In the genomic region with DNA sequence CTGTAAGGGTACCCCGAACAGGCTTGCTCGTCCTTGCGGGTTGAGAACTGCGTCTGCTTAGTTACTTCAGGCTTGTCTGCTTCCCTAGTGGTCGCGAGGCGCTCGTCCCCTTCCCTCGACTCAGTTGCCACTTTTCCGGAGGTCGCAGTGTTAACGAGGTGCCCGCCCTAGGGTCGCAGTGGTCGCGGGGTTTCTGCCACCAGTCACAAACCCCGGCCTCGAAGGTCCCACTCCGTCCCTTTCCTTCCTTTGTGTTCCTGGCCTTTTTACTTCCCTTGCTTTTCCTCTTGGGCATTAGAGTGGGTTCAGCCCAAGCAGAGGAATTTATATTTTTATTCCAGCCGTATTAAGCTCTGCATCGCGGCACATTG, we compare ENCODE assay signal across 8 cellular contexts. TPM values are rescaled to one million over a fixed set of nuclear protein-coding genes. Genes with fewer than 3 reads are reported as not detected.
DNase-seq lines count a peak whose midpoint lies in the region; ATAC-seq, FAIRE-seq and TF ChIP-seq lines count a peak whose summit lies in the region.

No MANE protein-coding gene starts in this region.

- no peak for TF ChIP-seq CTCF in fibroblast of the aortic adventitia (IDR thresholded peaks at IDR 0.05; ENCODE audit: insufficient read depth, low read length)

- H3K27me3 ChIP-seq in small intestine (ENCODE audit: control insufficient read depth in 2 of 2, insufficient read depth in 2 of 2, low read length in 2 of 2) = no peaks in the 10 kb centered on the region

- no peak for FAIRE-seq in small intestine (lab: Jason Lieb, UNC)

- WGBS in small intestine, 3 donors = 0 to 1% (median 1%) methylated on average over 22 of the region's 22 CpGs

- H3K4me3 ChIP-seq in SK-N-MC (peak overlapping the region; percentile 99), fibroblast of the aortic adventitia (ENCODE audit: low read depth, low read length) (peak overlapping the region; percentile 100), small intestine (ENCODE audit: low read depth in 1 of 2, low read length in 2 of 2) (peak overlapping the region; percentile 77 to 88)

- peak; percentile 10 for ATAC-seq in GM21381 (IDR thresholded peaks at IDR 0.05; ENCODE audit: unreplicated experiment)

- H3K9ac ChIP-seq in SK-N-MC (ENCODE audit: insufficient read length) = peak overlapping the region; percentile 98

- DNase-seq in SK-N-MC (ENCODE audit: low read depth, low spot score) (no peak), fibroblast of the aortic adventitia (ENCODE audit: low read depth) (no peak), small intestine (no peak), AG08396 (ENCODE audit: low spot score) (no peak), NCI-H526 (lab: John Stamatoyannopoulos, UW) (no peak), NCI-H1092 treated with DMSO at 0.1 percent for 48 hours (lab: John Stamatoyannopoulos, UW) (no peak)
- DNase-seq in activated effector memory CD4-positive, alpha-beta T cell treated with Interleukin-2 at 50 U/mL for 16 hours = no peak

- H3K9me3 ChIP-seq in SK-N-MC (ENCODE audit: low read depth, low read length) = no peaks in the 10 kb centered on the region
- no peaks in the 10 kb centered on the region for H3K9me3 ChIP-seq in small intestine (ENCODE audit: control insufficient read depth, low read depth)

- peak overlapping the region; percentile 99 for H3K27ac ChIP-seq in SK-N-MC
- H3K27ac ChIP-seq in small intestine (ENCODE audit: low read depth in 1 of 2, low read length in 1 of 2) = peak overlapping the region; percentile 95 to 96

- H3K36me3 ChIP-seq in SK-N-MC (ENCODE audit: insufficient read depth, low read length) (peaks cover 23% of the 10 kb centered on the region), small intestine (ENCODE audit: control insufficient read depth in 2 of 2, insufficient read depth in 2 of 2, low read length in 2 of 2) (peaks cover 2 to 6% of the 10 kb centered on the region in 2 donors)

- no peaks in the 10 kb centered on the region for H3K4me1 ChIP-seq in small intestine (ENCODE audit: control insufficient read depth in 2 of 2, insufficient read depth in 1 of 2, low read depth in 1 of 2, low read length in 1 of 2)

RNA-seq across cellular contexts. Expression of a gene that starts 0.3 kb away (rescaled TPM):
- total RNA-seq in fibroblast of the aortic adventitia (ENCODE audit: low replicate concordance) = 33.9 and 41.5 TPM in 2 replicates
- polyA plus RNA-seq in small intestine = 10 to 100 TPM; 39.4 to 49.6 (median 46.3) TPM

RNA-seq across cellular contexts. Expression of a gene that starts 23.0 kb away (rescaled TPM):
- total RNA-seq in fibroblast of the aortic adventitia (ENCODE audit: low replicate concordance) = 89.9 and 129 TPM in 2 replicates
- 10 to 100 TPM; 64.3 to 76.1 (median 67.8) TPM for polyA plus RNA-seq in small intestine

RNA-seq across cellular contexts. Expression of a gene that starts 51.5 kb away (rescaled TPM):
- 71.1 and 79.6 TPM in 2 replicates for total RNA-seq in fibroblast of the aortic adventitia (ENCODE audit: low replicate concordance)
- 100 to 1,000 TPM; 377 to 758 (median 449) TPM for polyA plus RNA-seq in small intestine

RNA-seq across cellular contexts. Expression of a gene that starts 55.6 kb away (rescaled TPM):
- 8.7 and 14.0 TPM in 2 replicates for total RNA-seq in fibroblast of the aortic adventitia (ENCODE audit: low replicate concordance)
- 10 to 100 TPM; 17.6 to 22.7 (median 22.1) TPM for polyA plus RNA-seq in small intestine

RNA-seq across cellular contexts. Expression of a gene that starts 55.9 kb away (rescaled TPM):
- 31.0 and 83.6 TPM in 2 replicates for total RNA-seq in fibroblast of the aortic adventitia (ENCODE audit: low replicate concordance)
- polyA plus RNA-seq in small intestine = 10 to 100 TPM; 67.0 to 88.6 (median 81.7) TPM
